Comparison of ENCODE assay signal across 13 cellular contexts in the genomic region with DNA sequence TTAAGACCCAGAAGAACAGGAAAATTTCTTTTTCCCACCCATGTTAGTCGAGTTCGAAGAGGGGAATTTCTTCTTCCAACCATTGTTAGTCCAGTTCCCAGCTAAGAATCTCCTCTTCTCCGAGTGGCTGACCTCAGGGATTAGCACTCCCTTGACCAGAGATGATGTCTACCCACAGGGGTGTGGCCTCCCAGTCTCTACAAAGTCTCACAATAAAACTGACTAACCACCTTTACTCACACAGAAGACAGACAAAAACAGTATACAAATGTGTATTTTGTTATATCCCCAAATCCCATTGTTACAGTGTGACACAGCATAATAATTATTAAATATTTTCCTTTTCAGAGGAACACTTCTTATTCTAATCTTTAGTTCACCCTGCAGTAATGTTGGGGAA.
DNase-seq lines count a peak whose midpoint lies in the region; ATAC-seq and TF ChIP-seq lines count a peak whose summit lies in the region.
"Had no signal": no experiment of that assay in that cellular context is flagged by ENCODE, and none has a peak within 500 bp of the region (broad histone marks: within the 10 kb centered on the region; RNA-seq: fewer than 3 reads in every experiment).

No MANE protein-coding gene starts in this region.

- no peak overlapping the region for H3K27ac Mint-ChIP-seq in activated naive CD8-positive, alpha-beta T cell treated with anti-CD3 and anti-CD28 coated beads for 36 hours
- H3K27ac Mint-ChIP-seq: endodermal cell had no signal

- no peak overlapping the region for H3K4me3 Mint-ChIP-seq in activated naive CD8-positive, alpha-beta T cell treated with anti-CD3 and anti-CD28 coated beads for 36 hours
- H3K4me3 Mint-ChIP-seq: endodermal cell had no signal

- 78% methylated on average over 3 of the region's 3 CpGs for WGBS in right cardiac atrium
- 76 to 80% methylated on average over 3 of the region's 3 CpGs for WGBS in transverse colon (ENCODE audit: low coverage in 1 of 2), 2 donors

- no peaks in the 10 kb centered on the region for H3K36me3 Mint-ChIP-seq in activated naive CD8-positive, alpha-beta T cell treated with anti-CD3 and anti-CD28 coated beads for 36 hours

- no peaks in the 10 kb centered on the region for H3K27me3 Mint-ChIP-seq in activated naive CD8-positive, alpha-beta T cell treated with anti-CD3 and anti-CD28 coated beads for 36 hours

- H3K27me3 ChIP-seq in right cardiac atrium (ENCODE audit: control insufficient read depth, insufficient read depth) (no peaks in the 10 kb centered on the region), transverse colon (no peaks in the 10 kb centered on the region)

- H3K4me1 ChIP-seq in right cardiac atrium (ENCODE audit: control insufficient read depth, insufficient read depth, low read length): no peaks in the 10 kb centered on the region
- H3K4me1 ChIP-seq in transverse colon: peaks cover 0 to 17% (median 11%) of the 10 kb centered on the region in 4 donors

- no peaks in the 10 kb centered on the region for H3K9me3 ChIP-seq in right cardiac atrium (ENCODE audit: control insufficient read depth, low read length)
- H3K9me3 ChIP-seq in transverse colon: no peaks in the 10 kb centered on the region

- peaks cover 5% of the 10 kb centered on the region for H3K9me3 Mint-ChIP-seq in activated naive CD8-positive, alpha-beta T cell treated with anti-CD3 and anti-CD28 coated beads for 36 hours

- H3K27ac ChIP-seq in right cardiac atrium (ENCODE audit: low read length) (no peak overlapping the region), transverse colon (peak overlapping the region in 3 of 4 donors; percentile 3 to 42 (median 14))
- H3K27ac ChIP-seq: VCaP had no signal

- peaks cover 1% of the 10 kb centered on the region for H3K4me1 Mint-ChIP-seq in activated naive CD8-positive, alpha-beta T cell treated with anti-CD3 and anti-CD28 coated beads for 36 hours
- H3K4me1 Mint-ChIP-seq: endodermal cell had no signal

- DNase-seq in Right ventricle myocardium superior (no peak), right cardiac atrium (no peak), amniotic epithelial cell (ENCODE audit: low read depth) (peak; percentile 88), kidney tubule cell (ENCODE audit: low spot score) (peak; percentile 63), transverse colon (no peak)
- DNase-seq in activated naive CD8-positive, alpha-beta T cell treated with anti-CD3 and anti-CD28 coated beads for 36 hours: no peak
- DNase-seq: endodermal cell, NCI-H1105, NCI-H748 treated with DMSO at 0.1 percent for 48 hours, SHP77 treated with DMSO at 0.1 percent for 48 hours had no signal

- peak; percentile 47 for ATAC-seq in Right ventricle myocardium superior (ENCODE audit: poor library complexity)
- ATAC-seq in right cardiac atrium: no peak
- no peak for ATAC-seq in HG02840 (IDR thresholded peaks at IDR 0.05; ENCODE audit: low FRiP score, unreplicated experiment)
- no peak for ATAC-seq in HG02588 (IDR thresholded peaks at IDR 0.05; ENCODE audit: unreplicated experiment)

- no peak for TF ChIP-seq CTCF in transverse colon (IDR thresholded peaks at IDR 0.05)

- in situ Hi-C loops in transverse colon (cut with MboI; ENCODE audit: low pct_ligation_motif_present in 1 of 4, low pct_unique_long_range_greater_than_20kb in 1 of 4, low sequenced_read_pairs in 3 of 4): loop anchor here in 3 of 4 donors (10.0 to 25.0 kb wide), 5 partner anchors 94 to 586 kb away; a partner anchor contains a TSS

- no peak for TF ChIP-seq EP300 in transverse colon (IDR thresholded peaks at IDR 0.05; ENCODE audit: low read depth)

- H3K36me3 ChIP-seq in transverse colon: no peaks in the 10 kb centered on the region

- intact Hi-C loops in Right ventricle myocardium superior (cut with DNase I): no loop called here
- intact Hi-C loops in right cardiac atrium (cut with DNase I): no loop called here
- intact Hi-C loops in transverse colon (cut with DNase I; ENCODE audit: low total_unique reads): no loop called here

- TF ChIP-seq POLR2A in transverse colon (IDR thresholded peaks at IDR 0.05): no peak

- H3K4me3 ChIP-seq in right cardiac atrium (ENCODE audit: low read length): no peak overlapping the region
- no peak overlapping the region for H3K4me3 ChIP-seq in transverse colon

Comparison
In these comparisons a context has a peak if more than half of its experiments do, and no peak if none do; other contexts are left out.
1. DNase-seq: peak in amniotic epithelial cell (single experiment) and kidney tubule cell (single experiment); none in Right ventricle myocardium superior (single experiment), right cardiac atrium (0 of 3), transverse colon (single experiment) and activated naive CD8-positive, alpha-beta T cell treated with anti-CD3 and anti-CD28 coated beads for 36 hours (single experiment).